1 cellular context compared by ENCODE assay signal in genomic region chr5:73370076-73370475, GRCh38.
TF ChIP-seq lines count a peak whose summit lies in the region.

No MANE protein-coding gene starts in this region.

TF ChIP-seq in GM23338, 12 proteins besides CTCF, POLR2A, EP300 and RAD21 (continued from another document):
- TF ChIP-seq ZNF462 (CRISPR knock-in tag; IDR thresholded peaks at IDR 0.05) (no peak), ZNF331 (CRISPR knock-in tag; IDR thresholded peaks at IDR 0.05; ENCODE audit: low read depth) (no peak), NANOG (IDR thresholded peaks at IDR 0.05; ENCODE audit: borderline replicate concordance) (no peak), CREB1 (CRISPR knock-in tag; IDR thresholded peaks at IDR 0.05; ENCODE audit: low read depth) (no peak)
